In the genomic region with DNA sequence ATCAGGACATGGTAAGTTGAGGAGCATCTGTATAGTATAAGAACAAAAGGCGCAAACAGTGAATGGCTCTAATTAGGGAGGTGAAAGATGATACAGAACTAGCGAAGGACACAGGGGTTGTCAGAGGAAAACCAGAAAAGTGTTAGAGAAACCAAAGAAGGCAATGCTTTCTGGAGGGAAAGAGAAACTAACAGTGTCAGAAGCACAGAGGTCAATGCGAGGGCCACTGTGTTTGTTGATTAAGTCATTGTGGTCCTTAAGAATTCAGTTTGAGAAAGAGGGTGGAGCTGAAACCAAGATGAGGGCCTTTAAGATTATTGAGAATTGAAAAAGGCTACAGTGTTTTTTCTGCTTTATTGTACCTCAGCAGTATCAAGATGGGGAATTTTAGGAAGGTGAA, we compare ENCODE assay signal across 10 cellular contexts. TPM values are rescaled to one million over a fixed set of nuclear protein-coding genes. Genes with fewer than 3 reads are reported as not detected.
DNase-seq lines count a peak whose midpoint lies in the region; ATAC-seq, FAIRE-seq and TF ChIP-seq lines count a peak whose summit lies in the region.
"Had no signal": no experiment of that assay in that cellular context is flagged by ENCODE, and none has a peak within 500 bp of the region (broad histone marks: within the 10 kb centered on the region; RNA-seq: fewer than 3 reads in every experiment).

No MANE protein-coding gene starts in this region.

- H3K9me3 ChIP-seq in HAP-1 = no peaks in the 10 kb centered on the region
- no peaks in the 10 kb centered on the region for H3K9me3 ChIP-seq in HepG2 (ENCODE audit: low read length)
- H3K9me3 ChIP-seq: prostate gland had no signal

- peaks cover 4 to 6% (median 6%) of the 10 kb centered on the region in 3 donors for H3K4me1 Mint-ChIP-seq in IgD-negative memory B cell
- peaks cover 6% of the 10 kb centered on the region for H3K4me1 Mint-ChIP-seq in nephron progenitor cell

- H3K79me2 ChIP-seq in HepG2 (ENCODE audit: insufficient read depth, low read length) = no peaks in the 10 kb centered on the region

- H3K9me3 Mint-ChIP-seq in IgD-negative memory B cell (no peaks in the 10 kb centered on the region), nephron progenitor cell (no peaks in the 10 kb centered on the region)

- FAIRE-seq in H54 (lab: Jason Lieb, UNC) (no peak), HepG2 (lab: Jason Lieb, UNC) (no peak)

- H3K4me1 ChIP-seq in HAP-1 (no peaks in the 10 kb centered on the region), HepG2 (ENCODE audit: insufficient read depth, low read length) (no peaks in the 10 kb centered on the region)
- H3K4me1 ChIP-seq: prostate gland had no signal

- CTCF ChIA-PET in HepG2 (lab: Yijun Ruan, JAX; ENCODE audit: low intra/inter-chr PET ratio, low total read pairs) = no interaction called here

- peak; percentile 69 for ATAC-seq in GM18873 (IDR thresholded peaks at IDR 0.05; ENCODE audit: low FRiP score, unreplicated experiment)
- ATAC-seq in HG02571 (IDR thresholded peaks at IDR 0.05; ENCODE audit: unreplicated experiment) = peak; percentile 90
- no peak for ATAC-seq in HepG2

- TF ChIP-seq POLR2A in H54 (IDR thresholded peaks at IDR 0.05; ENCODE audit: low read depth, low read length) (no peak), HepG2 (IDR thresholded peaks at IDR 0.05; ENCODE audit: insufficient read depth in 1 of 2, low read depth in 2 of 2, low read length in 2 of 2) (no peak)

- no peak for TF ChIP-seq EP300 in HepG2 (IDR thresholded peaks at IDR 0.05; ENCODE audit: low read depth in 2 of 2, low read length in 2 of 2)
- TF ChIP-seq EP300 in HepG2 (CRISPR knock-in tag; IDR thresholded peaks at IDR 0.05; ENCODE audit: borderline replicate concordance) = no peak

- in situ Hi-C loops in HAP-1 (cut with MboI; ENCODE audit: low sequenced_read_pairs) = no loop called here
- in situ Hi-C loops in HepG2 (cut with HindIII; ENCODE audit: extremely low pct_ligation_motif_present, low pct_unique_long_range_greater_than_20kb) = no loop called here

- no TSS peak for BruUV-seq in HepG2 (replicated peaks; lab: Mats Ljungman, UMichigan)

- H4K20me1 ChIP-seq in HepG2 (ENCODE audit: insufficient read depth, low read length) = no peaks in the 10 kb centered on the region

- H3K36me3 ChIP-seq in HAP-1 (replicated peaks) (peaks cover 20% of the 10 kb centered on the region), HepG2 (replicated peaks in 1 of 2; ENCODE audit: control insufficient read depth in 1 of 2, insufficient read depth in 2 of 2, low read length in 2 of 2) (peaks cover 3 to 12% of the 10 kb centered on the region in 2 experiments; a peak in 3 of 5 replicates)
- H3K36me3 ChIP-seq: prostate gland had no signal

- H3K27me3 Mint-ChIP-seq in IgD-negative memory B cell (no peaks in the 10 kb centered on the region), nephron progenitor cell (ENCODE audit: low read depth, poor library complexity) (no peaks in the 10 kb centered on the region)

- no peak for DNase-seq in nephron progenitor cell
- DNase-seq in T-helper 9 cell = no peak
- no peak for DNase-seq in HAP-1 (ENCODE audit: low spot score in 2 of 2)
- DNase-seq in H54 (ENCODE audit: insufficient read length, low spot score) = no peak
- DNase-seq in HepG2 (ENCODE audit: low spot score) = no peak
- DNase-seq: hippocampal formation had no signal

- H3K27me3 ChIP-seq in HAP-1 (ENCODE audit: low read depth) (no peaks in the 10 kb centered on the region), HepG2 (ENCODE audit: control insufficient read depth in 1 of 2, insufficient read depth in 2 of 2, low read length in 2 of 2) (no peaks in the 10 kb centered on the region)

- no peak overlapping the region for H3K27ac ChIP-seq in HepG2 (ENCODE audit: extremely low read length, insufficient read depth, low read length)
- H3K27ac ChIP-seq: prostate gland had no signal

- 97% methylated on average over 3 of the region's 3 CpGs for WGBS in HepG2 (ENCODE audit: low lambda C conversion rate)

- POLR2A ChIA-PET in HepG2 (lab: Yijun Ruan, JAX) = no interaction called here

- H2AFZ ChIP-seq in HepG2 (ENCODE audit: low read length) = no peak overlapping the region

- no peak overlapping the region for H3K4me2 ChIP-seq in HepG2 (ENCODE audit: low read depth, low read length)

- H3K36me3 Mint-ChIP-seq in IgD-negative memory B cell = peaks cover 14% of the 10 kb centered on the region
- peaks cover 29% of the 10 kb centered on the region for H3K36me3 Mint-ChIP-seq in nephron progenitor cell (ENCODE audit: low read depth)

- peak overlapping the region in 1 of 4 donors; percentile 83 for H3K4me3 Mint-ChIP-seq in IgD-negative memory B cell
- no peak overlapping the region for H3K4me3 Mint-ChIP-seq in nephron progenitor cell

- H3K9ac ChIP-seq in HepG2 (ENCODE audit: insufficient read depth, low read depth, low read length) = no peak overlapping the region

- H3K4me3 ChIP-seq in HAP-1 = no peak overlapping the region
- H3K4me3 ChIP-seq in HepG2 (replicated peaks in 1 of 3; ENCODE audit: insufficient read depth in 1 of 3, low read depth in 2 of 3, low read length in 3 of 3) = no peak overlapping the region
- H3K4me3 ChIP-seq: prostate gland had no signal

- H3K27ac Mint-ChIP-seq in IgD-negative memory B cell = peak overlapping the region in 2 of 3 donors; percentile 48 to 50
- H3K27ac Mint-ChIP-seq in nephron progenitor cell = peak overlapping the region; percentile 4

- intact Hi-C loops in HepG2 (cut with micrococcal nuclease; ENCODE audit: unreplicated experiment) = no loop called here

- no peak for TF ChIP-seq CTCF in nephron progenitor cell (IDR thresholded peaks at IDR 0.05)
- TF ChIP-seq CTCF in HepG2 (CRISPR knock-in tag; IDR thresholded peaks at IDR 0.05) = no peak

- TF ChIP-seq RAD21 in HepG2 (CRISPR knock-in tag; IDR thresholded peaks at IDR 0.05) = no peak

TF ChIP-seq in HepG2, 621 proteins besides CTCF, POLR2A, EP300 and RAD21:
- TF ChIP-seq, protein P1, sequence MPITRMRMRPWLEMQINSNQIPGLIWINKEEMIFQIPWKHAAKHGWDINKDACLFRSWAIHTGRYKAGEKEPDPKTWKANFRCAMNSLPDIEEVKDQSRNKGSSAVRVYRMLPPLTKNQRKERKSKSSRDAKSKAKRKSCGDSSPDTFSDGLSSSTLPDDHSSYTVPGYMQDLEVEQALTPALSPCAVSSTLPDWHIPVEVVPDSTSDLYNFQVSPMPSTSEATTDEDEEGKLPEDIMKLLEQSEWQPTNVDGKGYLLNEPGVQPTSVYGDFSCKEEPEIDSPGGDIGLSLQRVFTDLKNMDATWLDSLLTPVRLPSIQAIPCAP (CRISPR knock-in tag; IDR thresholded peaks at IDR 0.05; ENCODE audit: low read depth) = no peak

RNA-seq across cellular contexts. Expression of a gene that starts 28.8 kb away (rescaled TPM):
- polyA plus RNA-seq in IgD-negative memory B cell (18.1 TPM), HepG2 (2011; rRNA removed) (7.8 and 7.9 TPM in 2 replicates)
- total RNA-seq in HepG2 (2016; rRNA removed; fragmentation: Illumina TruSeq; extraction: Trizol) = 22.1 and 31.4 TPM in 2 replicates
- total RNA-seq in HepG2 (2016; cell fraction: cytosol; rRNA removed; fragmentation: Illumina TruSeq; extraction: Trizol; ENCODE audit: low read depth) = 15.8 and 23.9 TPM in 2 replicates
- 23.4 and 25.5 TPM in 2 replicates for total RNA-seq in HepG2 (2016; cell fraction: insoluble cytoplasmic fraction; rRNA removed; fragmentation: Illumina TruSeq; extraction: Trizol)
- 12.2 and 17.6 TPM in 2 replicates for total RNA-seq in HepG2 (2016; cell fraction: membrane; rRNA removed; fragmentation: Illumina TruSeq; extraction: Trizol)
- 30.5 and 30.8 TPM in 2 replicates for total RNA-seq in HepG2 (2016; cell fraction: nucleus; rRNA removed; fragmentation: Illumina TruSeq; extraction: Trizol)
- polyA plus RNA-seq in HepG2 (2011; cell fraction: cytosol; rRNA removed) = 8.6 and 9.9 TPM in 2 replicates
- 8.8 and 12.1 TPM in 2 replicates for polyA plus RNA-seq in HepG2 (2011; cell fraction: nucleus; rRNA removed)
- 7.2 and 9.9 TPM in 2 replicates for polyA plus RNA-seq in HepG2 (2012)
- polyA plus RNA-seq in HepG2 (2016; cell fraction: cytosol; fragmentation: Illumina TruSeq; extraction: Trizol; ENCODE audit: low read depth) = 3.6 and 4.5 TPM in 2 replicates
- polyA plus RNA-seq in HepG2 (2016; cell fraction: insoluble cytoplasmic fraction; fragmentation: Illumina TruSeq; extraction: Trizol; ENCODE audit: low read depth) = 17.1 and 17.3 TPM in 2 replicates
- 5.1 and 5.2 TPM in 2 replicates for polyA plus RNA-seq in HepG2 (2016; cell fraction: membrane; fragmentation: Illumina TruSeq; extraction: Trizol; ENCODE audit: low read depth)
- 6.9 and 8.1 TPM in 2 replicates for polyA plus RNA-seq in HepG2 (2016; cell fraction: nucleus; fragmentation: Illumina TruSeq; extraction: Trizol; ENCODE audit: insufficient read depth, low read depth)
- polyA minus RNA-seq in HepG2 (2011; rRNA and poly(A)+ RNA removed; ENCODE audit: low replicate concordance) = 20.6 and 45.9 TPM in 2 replicates
- 9.0 and 9.6 TPM in 2 replicates for polyA minus RNA-seq in HepG2 (2011; cell fraction: cytosol; rRNA and poly(A)+ RNA removed)
- 28.8 and 42.5 TPM in 2 replicates for polyA minus RNA-seq in HepG2 (2011; cell fraction: nucleus; rRNA and poly(A)+ RNA removed)
